In the genomic region with DNA sequence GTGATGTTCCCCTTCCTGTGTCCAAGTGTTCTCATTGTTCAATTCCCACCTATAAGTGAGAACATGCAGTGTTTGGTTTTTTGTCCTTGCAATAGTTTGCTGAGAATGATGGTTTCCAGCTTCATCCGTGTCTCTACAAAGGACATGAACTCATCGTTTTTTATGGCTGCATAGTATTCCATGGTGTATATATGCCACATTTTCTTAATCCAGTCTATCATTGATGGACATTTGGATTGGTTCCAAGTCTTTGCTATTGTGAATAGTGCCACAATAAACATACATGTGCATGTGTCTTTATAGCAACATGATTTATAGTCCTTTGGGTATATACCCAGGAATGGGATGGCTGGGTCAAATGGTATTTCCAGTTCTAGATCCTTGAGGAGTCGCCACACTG, we compare ENCODE assay signal across 7 cellular contexts. TPM values are rescaled to one million over a fixed set of nuclear protein-coding genes. Genes with fewer than 3 reads are reported as not detected.
"Had no signal": no experiment of that assay in that cellular context is flagged by ENCODE, and none has a peak within 500 bp of the region (broad histone marks: within the 10 kb centered on the region; RNA-seq: fewer than 3 reads in every experiment).

No MANE protein-coding gene starts in this region.

RNA-seq across cellular contexts. Expression of gene OR4D9, which starts 32.4 kb away (rescaled TPM):
- total RNA-seq: GM23248, GM23338, H1, H4, H7, H9, HFFc6 had no signal
- polyA plus RNA-seq: GM23248, GM23338, H1 had no signal

RNA-seq across cellular contexts. Expression of gene OR4D11, which starts 40.3 kb away (rescaled TPM):
- total RNA-seq: GM23248, GM23338, H1, H4, H7, H9, HFFc6 had no signal
- polyA plus RNA-seq: GM23248, GM23338, H1 had no signal
